In the genomic region with DNA sequence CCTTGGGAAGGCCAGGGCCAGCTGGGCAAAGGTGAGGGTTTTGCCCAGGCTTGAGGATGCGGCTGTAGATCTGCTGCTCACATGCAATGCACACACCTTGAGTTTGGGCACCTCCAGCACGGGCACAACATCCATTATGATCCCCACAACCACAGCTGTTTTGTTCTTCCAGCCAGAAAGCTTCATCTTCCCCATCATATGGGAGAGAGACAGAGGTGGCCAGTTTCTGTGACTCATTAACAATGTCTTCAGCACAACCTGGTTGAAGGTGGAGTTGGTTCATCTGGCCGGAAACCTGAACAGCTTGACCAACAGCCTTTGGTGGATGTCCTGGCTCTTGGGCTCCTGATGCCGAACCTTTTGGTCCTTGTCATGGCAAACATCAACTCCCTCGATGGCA, we compare ENCODE assay signal across 26 cellular contexts.
"Had no signal": no experiment of that assay in that cellular context is flagged by ENCODE, and none has a peak within 500 bp of the region (broad histone marks: within the 10 kb centered on the region; RNA-seq: fewer than 3 reads in every experiment).

No MANE protein-coding gene starts in this region.

- H3K27ac Mint-ChIP-seq: activated B cell treated with CpG ODN at 0.5 μM for 24 hours; activated T-helper 17 cell treated with anti-CD3 and anti-CD28 coated beads, Interleukin-2, amount 50 U/mL, for 72 hours; endodermal cell; immature natural killer cell; nephron progenitor cell; T-cell; T-helper 2 cell treated with Interferon-gamma antibody and Interleukin-4, amounts not matched to agents 5 μg/mL and 100 μg/mL, for 36 hours had no signal

- H3K27me3 ChIP-seq: pancreas had no signal

- H3K9me3 Mint-ChIP-seq: activated B cell treated with CpG ODN at 0.5 μM for 24 hours; activated T-cell treated with anti-CD3 and anti-CD28 coated beads, Interleukin-2, amount 50 U/mL, for 4 hours; activated T-helper 17 cell treated with anti-CD3 and anti-CD28 coated beads, Interleukin-2, amount 50 U/mL, for 72 hours; endodermal cell; nephron progenitor cell; T-cell; T-helper 2 cell treated with Interferon-gamma antibody and Interleukin-4, amounts not matched to agents 5 μg/mL and 100 μg/mL, for 36 hours had no signal

- H3K27ac ChIP-seq: left lung, lower lobe of right lung, pancreas, prostate gland, suprapubic skin, tibial artery had no signal

- H3K4me3 ChIP-seq: left lung, lower lobe of right lung, mucosa of descending colon, pancreas, prostate gland, suprapubic skin, tibial artery had no signal

- H3K4me1 ChIP-seq: lower lobe of right lung, pancreas, prostate gland, suprapubic skin, tibial artery had no signal

- DNase-seq: activated B cell treated with CpG ODN at 0.5 μM for 24 hours; activated CD4-positive, alpha-beta T cell treated with anti-CD3 and anti-CD28 coated beads, Interleukin-2, amount 50 U/mL, for 4 hours; activated gamma-delta T cell treated with Interleukin-2 at 50 U/mL for 16 hours; activated naive CD4-positive, alpha-beta T cell treated with anti-CD3 and anti-CD28 coated beads, Interleukin-2, amount 50 U/mL, for 16 hours; activated T-cell treated with anti-CD3 and anti-CD28 coated beads, Interleukin-2, amount 50 U/mL, for 4 hours; amniotic stem cell; central memory CD4-positive, alpha-beta T cell; endodermal cell; foreskin fibroblast; hippocampal formation; immature natural killer cell; left lung; lower lobe of right lung; mucosa of descending colon; nephron progenitor cell; pancreas; stimulated activated CD4-positive, alpha-beta T cell treated with anti-CD3 and anti-CD28 coated beads, Interleukin-15, amount 100 ng/mL, for 24 hours; stimulated activated CD4-positive, alpha-beta T cell treated with anti-CD3 and anti-CD28 coated beads, Interleukin-2, amount 100 ng/mL, for 24 hours; stimulated activated naive CD4-positive, alpha-beta T cell; T-cell; tibial artery had no signal

- H3K4me3 Mint-ChIP-seq: activated B cell treated with CpG ODN at 0.5 μM for 24 hours; activated T-cell treated with anti-CD3 and anti-CD28 coated beads, Interleukin-2, amount 50 U/mL, for 4 hours; activated T-helper 17 cell treated with anti-CD3 and anti-CD28 coated beads, Interleukin-2, amount 50 U/mL, for 72 hours; endodermal cell; immature natural killer cell; nephron progenitor cell; T-cell; T-helper 2 cell treated with Interferon-gamma antibody and Interleukin-4, amounts not matched to agents 5 μg/mL and 100 μg/mL, for 36 hours had no signal

- FAIRE-seq: pancreas had no signal

- H3K36me3 Mint-ChIP-seq: immature natural killer cell, T-cell had no signal

- H3K27me3 Mint-ChIP-seq: T-cell had no signal

- H3K36me3 ChIP-seq: left lung, lower lobe of right lung, pancreas, prostate gland, suprapubic skin, tibial artery had no signal

- H3K9me3 ChIP-seq: left lung, lower lobe of right lung, mucosa of descending colon, pancreas, prostate gland, suprapubic skin, tibial artery had no signal

- ATAC-seq: activated T-cell treated with anti-CD3 and anti-CD28 coated beads, Interleukin-2, amount 50 U/mL, for 4 hours; activated T-helper 17 cell treated with anti-CD3 and anti-CD28 coated beads, Interleukin-2, amount 50 U/mL, for 72 hours; esophagus mucosa; left lung; lower lobe of right lung; mucosa of descending colon; pancreas; T-cell had no signal
